13 cellular contexts compared by ENCODE assay signal in genomic region chr1:112457965-112458364, GRCh38.
"Had no signal": no experiment of that assay in that cellular context is flagged by ENCODE, and none has a peak within 500 bp of the region (broad histone marks: within the 10 kb centered on the region; RNA-seq: fewer than 3 reads in every experiment).

No MANE protein-coding gene starts in this region.

- H3K4me3 ChIP-seq: cardiac muscle cell, thyroid gland had no signal

- H3K36me3 Mint-ChIP-seq: natural killer cell; stimulated activated effector memory CD8-positive, alpha-beta T cell treated with anti-CD3 and anti-CD28 coated beads, Interleukin-12 subunit alpha, Interleukin-12 subunit beta, amount 100 ng/mL, for 72 hours had no signal

- H3K36me3 ChIP-seq: neutrophil had no signal

- DNase-seq: activated CD4-positive, alpha-beta T cell treated with anti-CD3 and anti-CD28 coated beads, Interleukin-2, amount 50 U/mL, for 1 hour; activated CD8-positive, alpha-beta memory T cell treated with anti-CD3 and anti-CD28 coated beads for 24 hours; activated naive CD4-positive, alpha-beta T cell; mesendoderm; natural killer cell; thyroid gland had no signal

- H3K27ac Mint-ChIP-seq: natural killer cell; stimulated activated effector memory CD8-positive, alpha-beta T cell treated with anti-CD3 and anti-CD28 coated beads, Interleukin-12 subunit alpha, Interleukin-12 subunit beta, amount 100 ng/mL, for 72 hours had no signal

- FAIRE-seq: colon, endometrium, keratinocyte, urothelium cell line had no signal

- H3K27ac ChIP-seq: cardiac muscle cell, neutrophil, thyroid gland had no signal

- H3K9me3 Mint-ChIP-seq: natural killer cell; stimulated activated effector memory CD8-positive, alpha-beta T cell treated with anti-CD3 and anti-CD28 coated beads, Interleukin-12 subunit alpha, Interleukin-12 subunit beta, amount 100 ng/mL, for 72 hours had no signal

- H3K4me1 Mint-ChIP-seq: natural killer cell; stimulated activated effector memory CD8-positive, alpha-beta T cell treated with anti-CD3 and anti-CD28 coated beads, Interleukin-12 subunit alpha, Interleukin-12 subunit beta, amount 100 ng/mL, for 72 hours had no signal

- H3K9me3 ChIP-seq: neutrophil, thyroid gland had no signal

- H3K4me3 Mint-ChIP-seq: natural killer cell; stimulated activated effector memory CD8-positive, alpha-beta T cell treated with anti-CD3 and anti-CD28 coated beads, Interleukin-12 subunit alpha, Interleukin-12 subunit beta, amount 100 ng/mL, for 72 hours had no signal

- H3K27me3 ChIP-seq: cardiac muscle cell, thyroid gland had no signal
